14 cellular contexts compared by ENCODE assay signal in the genomic region with DNA sequence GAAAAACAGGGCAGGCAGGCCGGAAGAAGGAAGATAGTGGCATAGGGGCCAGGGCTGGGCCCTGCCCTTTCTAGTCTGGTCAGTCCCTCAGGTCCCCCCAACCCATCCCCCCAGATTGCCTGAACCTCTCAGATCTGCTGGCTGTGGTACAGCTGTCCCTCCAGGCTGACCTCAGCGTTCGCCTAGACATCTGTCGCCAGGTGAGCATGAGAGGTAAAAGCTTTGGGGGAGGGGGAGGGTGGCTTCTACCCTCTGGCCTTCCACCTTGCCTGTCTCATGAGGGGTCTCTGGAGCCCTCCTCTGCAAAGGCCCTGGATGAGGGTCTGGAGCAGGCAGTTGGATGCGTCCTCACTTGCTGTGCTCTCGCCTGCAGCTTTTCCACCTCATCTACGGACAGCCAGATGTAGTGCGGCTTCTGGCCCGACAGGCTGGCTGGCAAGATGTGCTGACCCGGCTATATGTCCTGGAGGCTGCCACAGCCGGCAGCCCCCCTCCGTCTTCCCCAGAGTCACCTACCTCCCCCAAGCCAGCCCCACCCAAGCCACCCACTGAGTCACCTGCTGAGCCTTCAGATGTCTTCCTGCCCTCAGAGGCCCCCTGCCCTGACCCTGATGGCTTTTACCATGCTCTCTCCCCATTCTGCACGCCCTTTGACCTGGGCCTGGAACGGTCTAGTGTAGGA. TPM values are rescaled to one million over a fixed set of nuclear protein-coding genes. Genes with fewer than 3 reads are reported as not detected.
DNase-seq lines count a peak whose midpoint lies in the region; ATAC-seq, FAIRE-seq and TF ChIP-seq lines count a peak whose summit lies in the region.
"Had no signal": no experiment of that assay in that cellular context is flagged by ENCODE, and none has a peak within 500 bp of the region (broad histone marks: within the 10 kb centered on the region; RNA-seq: fewer than 3 reads in every experiment).

No MANE protein-coding gene starts in this region.

- WGBS in neuronal stem cell (ENCODE audit: extremely low coverage in 2 of 2, insufficient read length in 2 of 2, insufficient replicate concordance in 1 of 2), 2 donors: no CpG with 5 or more reads among the region's 14 CpGs
- 90 to 95% methylated on average over 13 to 14 of the region's 14 CpGs for WGBS in tibial nerve, 2 donors

- H3K27me3 Mint-ChIP-seq in activated T-helper 1 cell treated with anti-CD3 and anti-CD28 coated beads, Interleukin-12 subunit alpha, Interleukin-12 subunit beta, Interleukin-2, Interleukin-4 antibody, amounts not matched to agents 30 ng/mL and 10 ng/mL and 1 ng/mL, durations not matched to agents 14 hours and 24 hours and 36 hours (ENCODE audit: insufficient read depth): no peaks in the 10 kb centered on the region
- H3K27me3 Mint-ChIP-seq: IgD-negative memory B cell had no signal

- H3K4me3 ChIP-seq in BLaER1 treated with 17β-estradiol and CSF1 and Interleukin-3, amounts not matched to agents 10 nM and 100 nM: no peak overlapping the region
- H3K4me3 ChIP-seq in DND-41 (ENCODE audit: low read depth in 1 of 2, low read length in 2 of 2): no peak overlapping the region
- no peak overlapping the region for H3K4me3 ChIP-seq in bronchial epithelial cell (ENCODE audit: low read depth, low read length)
- no peak overlapping the region for H3K4me3 ChIP-seq in neuronal stem cell (ENCODE audit: low read length in 2 of 2)
- H3K4me3 ChIP-seq in tibial nerve: no peak overlapping the region
- H3K4me3 ChIP-seq in SJCRH30: no peak overlapping the region
- H3K4me3 ChIP-seq: Peyer's patch had no signal

- H2BK12ac ChIP-seq in neuronal stem cell (ENCODE audit: low read length): no peak overlapping the region

- no peak overlapping the region for H2BK120ac ChIP-seq in neuronal stem cell (ENCODE audit: low read depth, low read length)

- H2BK15ac ChIP-seq in neuronal stem cell (ENCODE audit: low read length): peak overlapping the region; percentile 37

- TF ChIP-seq CTCF in DND-41 (IDR thresholded peaks at IDR 0.05; ENCODE audit: borderline replicate concordance, extremely low read depth, low read length, poor library complexity, severe bottlenecking) (no peak), bronchial epithelial cell (IDR thresholded peaks at IDR 0.05; ENCODE audit: insufficient read depth, low read length, severe bottlenecking) (no peak), tibial nerve (IDR thresholded peaks at IDR 0.05) (no peak)

- TF ChIP-seq POLR2A in tibial nerve (IDR thresholded peaks at IDR 0.05): no peak

- DNase-seq in DND-41 (no peak), bronchial epithelial cell (ENCODE audit: low read depth) (no peak), neuronal stem cell (ENCODE audit: low spot score) (no peak), anterior cingulate cortex (lab: John Stamatoyannopoulos, UW) (no peak), tibial nerve (ENCODE audit: low spot score in 2 of 2) (no peak), SJCRH30 (no peak)
- DNase-seq in activated T-helper 1 cell treated with anti-CD3 and anti-CD28 coated beads, Interleukin-12 subunit alpha, Interleukin-12 subunit beta, Interleukin-2, Interleukin-4 antibody, amounts not matched to agents 30 ng/mL and 10 ng/mL and 1 ng/mL, durations not matched to agents 14 hours and 24 hours and 36 hours (ENCODE audit: low spot score): no peak
- DNase-seq: DMS 273 treated with DMSO at 0.1 percent for 48 hours, NCI-H1436, NCI-H2081, NCI-H510A treated with DMSO at 0.1 percent for 48 hours had no signal

- H3K27me3 ChIP-seq in BLaER1 treated with 17β-estradiol and CSF1 and Interleukin-3, amounts not matched to agents 10 nM and 100 nM: no peaks in the 10 kb centered on the region
- no peaks in the 10 kb centered on the region for H3K27me3 ChIP-seq in DND-41 (ENCODE audit: insufficient read depth, low read length, poor library complexity)
- no peaks in the 10 kb centered on the region for H3K27me3 ChIP-seq in bronchial epithelial cell (ENCODE audit: control insufficient read depth, insufficient read depth, low read length)
- H3K27me3 ChIP-seq in neuronal stem cell (ENCODE audit: control insufficient read depth in 3 of 3, insufficient read depth in 3 of 3, low read depth in 1 of 3, low read length in 3 of 3): no peaks in the 10 kb centered on the region
- no peaks in the 10 kb centered on the region for H3K27me3 ChIP-seq in tibial nerve
- no peaks in the 10 kb centered on the region for H3K27me3 ChIP-seq in SJCRH30
- H3K27me3 ChIP-seq: Peyer's patch had no signal

- H3K79me2 ChIP-seq in DND-41 (ENCODE audit: insufficient read depth, low read length): no peaks in the 10 kb centered on the region

- peaks cover 2% of the 10 kb centered on the region for H3K79me1 ChIP-seq in neuronal stem cell (ENCODE audit: low read depth, low read length)

- no peak overlapping the region for H3K4me3 Mint-ChIP-seq in activated T-helper 1 cell treated with anti-CD3 and anti-CD28 coated beads, Interleukin-12 subunit alpha, Interleukin-12 subunit beta, Interleukin-2, Interleukin-4 antibody, amounts not matched to agents 30 ng/mL and 10 ng/mL and 1 ng/mL, durations not matched to agents 14 hours and 24 hours and 36 hours
- H3K4me3 Mint-ChIP-seq: IgD-negative memory B cell had no signal

- intact Hi-C loops in activated T-helper 1 cell treated with anti-CD3 and anti-CD28 coated beads, Interleukin-12 subunit alpha, Interleukin-12 subunit beta, Interleukin-2, Interleukin-4 antibody, amounts not matched to agents 30 ng/mL and 10 ng/mL and 1 ng/mL, durations not matched to agents 14 hours and 24 hours and 36 hours (cut with micrococcal nuclease): loop anchor here (2.0 kb wide), 1 partner anchor 133 kb away; no protein-coding TSS in a partner anchor

- H3K9me3 Mint-ChIP-seq in activated T-helper 1 cell treated with anti-CD3 and anti-CD28 coated beads, Interleukin-12 subunit alpha, Interleukin-12 subunit beta, Interleukin-2, Interleukin-4 antibody, amounts not matched to agents 30 ng/mL and 10 ng/mL and 1 ng/mL, durations not matched to agents 14 hours and 24 hours and 36 hours: no peaks in the 10 kb centered on the region
- H3K9me3 Mint-ChIP-seq: IgD-negative memory B cell had no signal

- no peak overlapping the region for H2BK5ac ChIP-seq in neuronal stem cell (ENCODE audit: low read length)

- H4K91ac ChIP-seq in neuronal stem cell (ENCODE audit: low read depth, low read length, poor library complexity): no peak overlapping the region

- peak overlapping the region in 7 of 11 experiments; percentile 19 to 71 (median 52); a peak in 7 of 22 replicates for H3K4me2 ChIP-seq in BLaER1 treated with 17β-estradiol and CSF1 and Interleukin-3, amounts not matched to agents 10 nM and 100 nM
- H3K4me2 ChIP-seq in DND-41 (ENCODE audit: insufficient read depth, low read length) (no peak overlapping the region), neuronal stem cell (ENCODE audit: insufficient read depth, low read length, poor library complexity, severe bottlenecking) (no peak overlapping the region)

- H3K23ac ChIP-seq in neuronal stem cell (ENCODE audit: low read depth, low read length, poor library complexity): peak overlapping the region; percentile 86

- H4K8ac ChIP-seq in neuronal stem cell (ENCODE audit: low read depth, low read length): no peak overlapping the region

- no peak overlapping the region for H3K4ac ChIP-seq in neuronal stem cell (ENCODE audit: low read length)

- H3K27ac Mint-ChIP-seq in activated T-helper 1 cell treated with anti-CD3 and anti-CD28 coated beads, Interleukin-12 subunit alpha, Interleukin-12 subunit beta, Interleukin-2, Interleukin-4 antibody, amounts not matched to agents 30 ng/mL and 10 ng/mL and 1 ng/mL, durations not matched to agents 14 hours and 24 hours and 36 hours: no peak overlapping the region

- H3K14ac ChIP-seq in neuronal stem cell (ENCODE audit: low read length): no peak overlapping the region

- no peak overlapping the region for H2AK5ac ChIP-seq in neuronal stem cell (ENCODE audit: low read depth, low read length)

- no peak for ATAC-seq in DND-41 (ENCODE audit: insufficient read depth, low read depth)

- H3K18ac ChIP-seq in neuronal stem cell (ENCODE audit: low read length): no peak overlapping the region

- H3K9ac ChIP-seq in BLaER1 treated with 17β-estradiol and CSF1 and Interleukin-3, amounts not matched to agents 10 nM and 100 nM: peak overlapping the region in 2 of 11 experiments; percentile 8 to 46; a peak in 3 of 22 replicates
- H3K9ac ChIP-seq in DND-41 (ENCODE audit: low read depth, low read length): no peak overlapping the region
- peak overlapping the region; percentile 4 for H3K9ac ChIP-seq in neuronal stem cell (ENCODE audit: low read depth, low read length, poor library complexity)

- H3K36me3 ChIP-seq in BLaER1 treated with 17β-estradiol and CSF1 and Interleukin-3, amounts not matched to agents 10 nM and 100 nM: peaks cover 62 to 90% (median 72%) of the 10 kb centered on the region in 11 experiments
- H3K36me3 ChIP-seq in DND-41 (ENCODE audit: insufficient read depth, low read length) (peaks cover 99% of the 10 kb centered on the region), bronchial epithelial cell (ENCODE audit: control insufficient read depth, insufficient read depth, low read length) (peaks cover 70% of the 10 kb centered on the region), neuronal stem cell (replicated peaks in 1 of 2; ENCODE audit: control insufficient read depth in 2 of 2, insufficient read depth in 2 of 2, low read length in 2 of 2) (peaks cover 0 to 5% of the 10 kb centered on the region in 2 donors), tibial nerve (peaks cover 0 to 96% (median 0%) of the 10 kb centered on the region in 3 donors), SJCRH30 (no peaks in the 10 kb centered on the region)

- peak; percentile 36 for FAIRE-seq in bronchial epithelial cell (lab: Jason Lieb, UNC)

- peak overlapping the region in 2 of 11 experiments; percentile 18 to 59; a peak in 2 of 22 replicates for H3K27ac ChIP-seq in BLaER1 treated with 17β-estradiol and CSF1 and Interleukin-3, amounts not matched to agents 10 nM and 100 nM
- H3K27ac ChIP-seq in DND-41 (ENCODE audit: low read length) (peak overlapping the region; percentile 59), neuronal stem cell (replicated peaks; ENCODE audit: low read length) (no peak overlapping the region), tibial nerve (no peak overlapping the region), SJCRH30 (no peak overlapping the region)
- H3K27ac ChIP-seq: Peyer's patch had no signal

- TF ChIP-seq EP300 in tibial nerve (IDR thresholded peaks at IDR 0.05): no peak

- peaks cover 7% of the 10 kb centered on the region for H3K4me1 Mint-ChIP-seq in activated T-helper 1 cell treated with anti-CD3 and anti-CD28 coated beads, Interleukin-12 subunit alpha, Interleukin-12 subunit beta, Interleukin-2, Interleukin-4 antibody, amounts not matched to agents 30 ng/mL and 10 ng/mL and 1 ng/mL, durations not matched to agents 14 hours and 24 hours and 36 hours (ENCODE audit: low read depth)

- peaks cover 0 to 97% (median 0%) of the 10 kb centered on the region in 11 experiments; a peak in 6 of 22 replicates for H4K20me1 ChIP-seq in BLaER1 treated with 17β-estradiol and CSF1 and Interleukin-3, amounts not matched to agents 10 nM and 100 nM
- H4K20me1 ChIP-seq in DND-41 (ENCODE audit: insufficient read depth, low read length): peaks cover 3% of the 10 kb centered on the region; the same call in 1 of the 2 replicates

- peaks cover 47 to 61% (median 52%) of the 10 kb centered on the region in 10 experiments for H3K4me1 ChIP-seq in BLaER1 treated with 17β-estradiol and CSF1 and Interleukin-3, amounts not matched to agents 10 nM and 100 nM
- H3K4me1 ChIP-seq in DND-41 (ENCODE audit: insufficient read depth, low read length) (no peaks in the 10 kb centered on the region), neuronal stem cell (ENCODE audit: control insufficient read depth in 2 of 2, insufficient read depth in 1 of 2, low read depth in 1 of 2, low read length in 2 of 2) (peaks cover 3 to 4% of the 10 kb centered on the region in 2 donors), tibial nerve (no peaks in the 10 kb centered on the region), SJCRH30 (peaks cover 9% of the 10 kb centered on the region)

- H3K9me3 ChIP-seq in BLaER1 treated with 17β-estradiol and CSF1 and Interleukin-3, amounts not matched to agents 10 nM and 100 nM (replicated peaks in 1 of 11): no peaks in the 10 kb centered on the region
- H3K9me3 ChIP-seq in DND-41 (ENCODE audit: insufficient read depth, low read length, severe bottlenecking) (no peaks in the 10 kb centered on the region), neuronal stem cell (replicated peaks in 1 of 2; ENCODE audit: control insufficient read depth in 2 of 2, insufficient read depth in 1 of 2, low read depth in 1 of 2, low read length in 2 of 2) (no peaks in the 10 kb centered on the region), tibial nerve (no peaks in the 10 kb centered on the region), SJCRH30 (replicated peaks) (no peaks in the 10 kb centered on the region)
- H3K9me3 ChIP-seq: Peyer's patch had no signal

- no peak overlapping the region for H2AFZ ChIP-seq in DND-41 (ENCODE audit: low read depth, low read length)
- no peak overlapping the region for H2AFZ ChIP-seq in neuronal stem cell (ENCODE audit: low read length)

- H3K36me3 Mint-ChIP-seq in activated T-helper 1 cell treated with anti-CD3 and anti-CD28 coated beads, Interleukin-12 subunit alpha, Interleukin-12 subunit beta, Interleukin-2, Interleukin-4 antibody, amounts not matched to agents 30 ng/mL and 10 ng/mL and 1 ng/mL, durations not matched to agents 14 hours and 24 hours and 36 hours (ENCODE audit: low read depth): peaks cover 20% of the 10 kb centered on the region

RNA-seq across cellular contexts. Expression of a gene that starts 20.2 kb away (rescaled TPM):
- total RNA-seq in bronchial epithelial cell (20.0 and 35.5 TPM in 2 replicates), tibial nerve (10 to 100 TPM; 25.3 to 92.1 (median 26.6) TPM)
- polyA plus RNA-seq in neuronal stem cell (2013, experiment 1 of 2): 5.9 TPM
- 6.2 TPM for polyA plus RNA-seq in neuronal stem cell (2013, experiment 2 of 2)
- total RNA-seq in SJCRH30 (2014; rRNA removed; shearing (Covaris generic)): 0.28 and 0.95 TPM in 2 replicates
- total RNA-seq in activated T-helper 1 cell treated with anti-CD3 and anti-CD28 coated beads, Interleukin-12 subunit alpha, Interleukin-12 subunit beta, Interleukin-2, Interleukin-4 antibody, amounts not matched to agents 30 ng/mL and 10 ng/mL and 1 ng/mL, durations not matched to agents 14 hours and 24 hours and 36 hours: 118 and 119 TPM in 2 replicates

RNA-seq across cellular contexts. Expression of a gene that starts 23.1 kb away (rescaled TPM):
- 39.2 and 41.9 TPM in 2 replicates for total RNA-seq in bronchial epithelial cell
- 56.1 TPM for polyA plus RNA-seq in neuronal stem cell (2013, experiment 1 of 2)
- 55.5 TPM for polyA plus RNA-seq in neuronal stem cell (2013, experiment 2 of 2)
- total RNA-seq in tibial nerve: 10 to 100 TPM; 36.9 to 59.4 (median 50.2) TPM
- total RNA-seq in SJCRH30 (2014; rRNA removed; shearing (Covaris generic)): 30.1 and 37.8 TPM in 2 replicates
- total RNA-seq in activated T-helper 1 cell treated with anti-CD3 and anti-CD28 coated beads, Interleukin-12 subunit alpha, Interleukin-12 subunit beta, Interleukin-2, Interleukin-4 antibody, amounts not matched to agents 30 ng/mL and 10 ng/mL and 1 ng/mL, durations not matched to agents 14 hours and 24 hours and 36 hours: 68.7 and 69.1 TPM in 2 replicates

Comparison
In these comparisons a context has a peak if more than half of its experiments do, and no peak if none do; other contexts are left out.
1. H3K4me2 ChIP-seq: peak in BLaER1 treated with 17β-estradiol and CSF1 and Interleukin-3, amounts not matched to agents 10 nM and 100 nM (7 of 11); none in DND-41 (single experiment) and neuronal stem cell (single experiment).
2. RNA of a gene that starts 20.2 kb away (total RNA-seq): 118 to 119 TPM in activated T-helper 1 cell treated with anti-CD3 and anti-CD28 coated beads, Interleukin-12 subunit alpha, Interleukin-12 subunit beta, Interleukin-2, Interleukin-4 antibody, amounts not matched to agents 30 ng/mL and 10 ng/mL and 1 ng/mL, durations not matched to agents 14 hours and 24 hours and 36 hours, 25.3 to 92.1 TPM in tibial nerve and 20.0 to 35.5 TPM in bronchial epithelial cell; 0.28 to 0.95 TPM in SJCRH30; every median in the first group is over 10 times any median in the second.